Comparison of ENCODE assay signal across 17 cellular contexts in the genomic region with DNA sequence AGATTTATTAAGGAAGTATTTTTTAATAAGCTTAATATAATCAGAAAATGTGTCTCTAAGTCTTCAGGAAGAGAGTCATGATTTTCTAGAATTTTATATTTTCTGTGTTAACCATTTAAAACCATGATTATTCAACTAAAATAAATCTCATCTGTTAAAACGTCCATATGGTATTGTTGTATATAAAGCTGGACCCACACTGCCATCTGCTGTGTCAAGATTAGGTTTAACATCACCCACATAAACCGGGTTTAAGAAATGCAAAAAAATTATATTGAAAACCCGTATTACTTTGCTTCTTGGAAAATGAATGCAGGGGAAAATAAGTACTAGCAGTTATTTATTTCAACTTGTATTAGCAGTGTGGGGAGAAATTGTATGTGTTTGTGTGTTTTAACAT. TPM values are rescaled to one million over a fixed set of nuclear protein-coding genes. Genes with fewer than 3 reads are reported as not detected.
DNase-seq lines count a peak whose midpoint lies in the region; ATAC-seq, FAIRE-seq and TF ChIP-seq lines count a peak whose summit lies in the region.
"Had no signal": no experiment of that assay in that cellular context is flagged by ENCODE, and none has a peak within 500 bp of the region (broad histone marks: within the 10 kb centered on the region; RNA-seq: fewer than 3 reads in every experiment).

No MANE protein-coding gene starts in this region.

- TF ChIP-seq POLR2A in endothelial cell of umbilical vein (IDR thresholded peaks at IDR 0.05; ENCODE audit: low read depth, low read length) = no peak

- in situ Hi-C loops in ACHN (cut with HindIII; ENCODE audit: low pct_ligation_motif_present, low pct_unique_long_range_greater_than_20kb, low sequenced_read_pairs) = no loop called here

- TF ChIP-seq RAD21 in Ishikawa (IDR thresholded peaks at IDR 0.05; ENCODE audit: low read depth) = peak; percentile 20; the same call in 1 of the 2 replicates

- POLR2A ChIA-PET in PC-3 (lab: Charles Lee; ENCODE audit: unreplicated experiment) (no interaction called here), endothelial cell of umbilical vein (lab: Charles Lee) (no interaction called here)

- peak; percentile 49 for TF ChIP-seq CTCF in PC-3 (conservative IDR thresholded peaks at IDR 0.05; ENCODE audit: low read depth, low read length)
- no peak for TF ChIP-seq CTCF in endothelial cell of umbilical vein (IDR thresholded peaks at IDR 0.05; ENCODE audit: extremely low read depth in 1 of 2, insufficient read depth in 1 of 2, low read depth in 1 of 2, low read length in 2 of 2)

- no peaks in the 10 kb centered on the region for H3K4me1 Mint-ChIP-seq in effector memory CD8-positive, alpha-beta T cell (ENCODE audit: low read depth in 2 of 2)
- H3K4me1 Mint-ChIP-seq: activated naive CD8-positive, alpha-beta T cell treated with anti-CD3 and anti-CD28 coated beads for 36 hours; neural crest cell had no signal

- ATAC-seq in PC-3 = peak; percentile 57
- ATAC-seq in effector memory CD8-positive, alpha-beta T cell (replicated peaks) = no peak
- no peak for ATAC-seq in GM19324 (IDR thresholded peaks at IDR 0.05; ENCODE audit: low FRiP score, unreplicated experiment)
- ATAC-seq: left colon had no signal

- no peak overlapping the region for H3K27ac Mint-ChIP-seq in effector memory CD8-positive, alpha-beta T cell
- H3K27ac Mint-ChIP-seq: activated naive CD8-positive, alpha-beta T cell treated with anti-CD3 and anti-CD28 coated beads for 36 hours; dendritic cell treated with granulocyte-macrophage colony-stimulating factor and Interleukin-4, amounts not matched to agents 40 ng/mL and 50 ng/mL, for 4 days; T-helper 1 cell treated with Interleukin-12 subunit alpha and Interleukin-12 subunit beta and Interleukin-4 antibody, amounts not matched to agents 30 μg/mL and 1 μg/mL, for 36 hours had no signal

- no peaks in the 10 kb centered on the region for H3K36me3 Mint-ChIP-seq in effector memory CD8-positive, alpha-beta T cell (ENCODE audit: insufficient read depth)
- H3K36me3 Mint-ChIP-seq: activated naive CD8-positive, alpha-beta T cell treated with anti-CD3 and anti-CD28 coated beads for 36 hours had no signal

- no peak overlapping the region for H2AFZ ChIP-seq in PC-3 (ENCODE audit: low read length)
- no peak overlapping the region for H2AFZ ChIP-seq in endothelial cell of umbilical vein (ENCODE audit: low read depth, low read length)

- H3K9me1 ChIP-seq in endothelial cell of umbilical vein (replicated peaks; ENCODE audit: control insufficient read depth, extremely low read depth, insufficient read depth, low read length) = no peaks in the 10 kb centered on the region

- no peak overlapping the region for H3K4me3 ChIP-seq in PC-3 (ENCODE audit: low read length)
- H3K4me3 ChIP-seq in endothelial cell of umbilical vein (replicated peaks in 1 of 3; ENCODE audit: insufficient read depth in 1 of 3, low read depth in 1 of 3, low read length in 3 of 3) = no peak overlapping the region
- H3K4me3 ChIP-seq: BLaER1 treated with 17β-estradiol and CSF1 and Interleukin-3, amounts not matched to agents 10 nM and 100 nM had no signal

- intact Hi-C loops in PC-3 (cut with micrococcal nuclease) = loop anchor here (1.0 kb wide), 1 partner anchor 207 kb away; no protein-coding TSS in a partner anchor
- intact Hi-C loops in endothelial cell of umbilical vein (cut with micrococcal nuclease) = no loop called here

- H3K4me1 ChIP-seq in PC-3 (ENCODE audit: insufficient read depth, low read length) (no peaks in the 10 kb centered on the region), endothelial cell of umbilical vein (ENCODE audit: control insufficient read depth, extremely low read depth, insufficient read depth, low read length) (no peaks in the 10 kb centered on the region)
- H3K4me1 ChIP-seq: BLaER1 treated with 17β-estradiol and CSF1 and Interleukin-3, amounts not matched to agents 10 nM and 100 nM had no signal

- no peak overlapping the region for H3K9ac ChIP-seq in PC-3 (ENCODE audit: low read length)
- no peak overlapping the region for H3K9ac ChIP-seq in endothelial cell of umbilical vein (replicated peaks; ENCODE audit: extremely low read depth, insufficient read depth, low read length)
- H3K9ac ChIP-seq: BLaER1 treated with 17β-estradiol and CSF1 and Interleukin-3, amounts not matched to agents 10 nM and 100 nM had no signal

- BruUV-seq in PC-3 (replicated peaks; lab: Mats Ljungman, UMichigan) (no TSS peak), endothelial cell of umbilical vein (replicated peaks; lab: Mats Ljungman, UMichigan) (no TSS peak)

- H4K20me1 ChIP-seq in PC-3 (ENCODE audit: low read length) = no peaks in the 10 kb centered on the region
- H4K20me1 ChIP-seq in endothelial cell of umbilical vein (replicated peaks; ENCODE audit: control insufficient read depth, extremely low read depth, insufficient read depth, low read length) = no peaks in the 10 kb centered on the region
- H4K20me1 ChIP-seq: BLaER1 treated with 17β-estradiol and CSF1 and Interleukin-3, amounts not matched to agents 10 nM and 100 nM had no signal

- no peaks in the 10 kb centered on the region for H3K36me3 ChIP-seq in PC-3 (ENCODE audit: low read depth, low read length)
- no peaks in the 10 kb centered on the region for H3K36me3 ChIP-seq in endothelial cell of umbilical vein (ENCODE audit: control insufficient read depth in 2 of 2, extremely low read depth in 1 of 2, insufficient read depth in 2 of 2, low read length in 2 of 2)
- H3K36me3 ChIP-seq: BLaER1 treated with 17β-estradiol and CSF1 and Interleukin-3, amounts not matched to agents 10 nM and 100 nM had no signal

- peaks cover 52% of the 10 kb centered on the region for H3K27me3 ChIP-seq in PC-3 (ENCODE audit: low read length)
- peaks cover 18% of the 10 kb centered on the region in 2 experiments for H3K27me3 ChIP-seq in endothelial cell of umbilical vein (ENCODE audit: control insufficient read depth in 2 of 2, insufficient read depth in 2 of 2, low read length in 2 of 2)
- H3K27me3 ChIP-seq: BLaER1 treated with 17β-estradiol and CSF1 and Interleukin-3, amounts not matched to agents 10 nM and 100 nM had no signal

- H3K4me3 Mint-ChIP-seq in effector memory CD8-positive, alpha-beta T cell = no peak overlapping the region
- H3K4me3 Mint-ChIP-seq: activated naive CD8-positive, alpha-beta T cell treated with anti-CD3 and anti-CD28 coated beads for 36 hours; dendritic cell treated with granulocyte-macrophage colony-stimulating factor and Interleukin-4, amounts not matched to agents 40 ng/mL and 50 ng/mL, for 4 days; neural crest cell; T-helper 1 cell treated with Interleukin-12 subunit alpha and Interleukin-12 subunit beta and Interleukin-4 antibody, amounts not matched to agents 30 μg/mL and 1 μg/mL, for 36 hours had no signal

- H3K9me3 ChIP-seq in PC-3 (ENCODE audit: low read length) = no peaks in the 10 kb centered on the region
- no peaks in the 10 kb centered on the region for H3K9me3 ChIP-seq in endothelial cell of umbilical vein (replicated peaks; ENCODE audit: control insufficient read depth, insufficient read depth, low read length)

- H3K9me2 ChIP-seq in PC-3 (replicated peaks; ENCODE audit: low read length) = no peaks in the 10 kb centered on the region

- no peak for TF ChIP-seq EP300 in Ishikawa (IDR thresholded peaks at IDR 0.05; ENCODE audit: borderline replicate concordance)

- no peak overlapping the region for H3K4me2 ChIP-seq in PC-3 (ENCODE audit: low read length)
- H3K4me2 ChIP-seq in endothelial cell of umbilical vein (ENCODE audit: insufficient read depth, low read length) = no peak overlapping the region
- H3K4me2 ChIP-seq: BLaER1 treated with 17β-estradiol and CSF1 and Interleukin-3, amounts not matched to agents 10 nM and 100 nM had no signal

- CTCF ChIA-PET in PC-3 (lab: Charles Lee) (interaction anchor here (0.6 kb wide), 2 partner anchors 73 to 1717 kb away, joined by 5 to 6 read pairs; no protein-coding TSS in a partner anchor), endothelial cell of umbilical vein (lab: Charles Lee) (interaction anchor here (0.7 to 1.0 kb wide), 5 partner anchors 11 to 441 kb away, joined by 3 to 5 read pairs (median 3); no protein-coding TSS in a partner anchor)

- H3K9me3 Mint-ChIP-seq in effector memory CD8-positive, alpha-beta T cell = no peaks in the 10 kb centered on the region
- H3K9me3 Mint-ChIP-seq: neural crest cell had no signal

- dilution Hi-C loops in endothelial cell of umbilical vein (cut with MboI; ENCODE audit: extremely low pct_ligation_motif_present, low sequenced_read_pairs) = no loop called here

- H3K27me3 Mint-ChIP-seq in effector memory CD8-positive, alpha-beta T cell = peaks cover 37 to 48% of the 10 kb centered on the region in 2 donors

- H3K79me2 ChIP-seq in PC-3 (ENCODE audit: low read length) = no peaks in the 10 kb centered on the region
- H3K79me2 ChIP-seq in endothelial cell of umbilical vein (ENCODE audit: control insufficient read depth, insufficient read depth, low read length) = no peaks in the 10 kb centered on the region

- FAIRE-seq in endothelial cell of umbilical vein (lab: Jason Lieb, UNC) = no peak
- FAIRE-seq: urothelium cell line had no signal

- no peaks in the 10 kb centered on the region for H3F3A ChIP-seq in PC-3 (ENCODE audit: low read length, unreplicated experiment)

- H3K27ac ChIP-seq in PC-3 (ENCODE audit: low read length) (no peak overlapping the region), endothelial cell of umbilical vein (ENCODE audit: insufficient read depth, low read depth, low read length) (no peak overlapping the region)
- H3K27ac ChIP-seq: BLaER1 treated with 17β-estradiol and CSF1 and Interleukin-3, amounts not matched to agents 10 nM and 100 nM had no signal

- DNase-seq in ACHN = peak; percentile 14
- no peak for DNase-seq in PC-3
- DNase-seq in endothelial cell of umbilical vein (ENCODE audit: low read depth, low spot score) = peak; percentile 12
- DNase-seq in 8988T = no peak
- DNase-seq in effector memory CD8-positive, alpha-beta T cell = no peak
- DNase-seq in DMS79 treated with DMSO at 0.1 percent for 48 hours (lab: John Stamatoyannopoulos, UW) = no peak
- DNase-seq: activated naive CD8-positive, alpha-beta T cell treated with anti-CD3 and anti-CD28 coated beads for 36 hours; left colon; NCI-H526 treated with DMSO at 0.1 percent for 48 hours; stimulated activated CD4-positive, alpha-beta T cell treated with anti-CD3 and anti-CD28 coated beads, Interleukin-12 subunit alpha, Interleukin-12 subunit beta, amount 100 ng/mL, for 4 hours had no signal

TF ChIP-seq in endothelial cell of umbilical vein, 7 proteins besides CTCF, POLR2A, EP300 and RAD21 (continues in another document):
- TF ChIP-seq GATA2 (IDR thresholded peaks at IDR 0.05; ENCODE audit: insufficient read depth, insufficient read length, low read depth, low read length) = no peak

RNA-seq across cellular contexts. Expression of a gene that starts 9.5 kb away (rescaled TPM):
- total RNA-seq in PC-3 (2014; rRNA removed) = 17.3 and 22.0 TPM in 2 replicates
- total RNA-seq in endothelial cell of umbilical vein = 20.4 and 20.7 TPM in 2 replicates
- 5.0 and 5.6 TPM in 2 replicates for polyA plus RNA-seq in endothelial cell of umbilical vein
- polyA plus RNA-seq in endothelial cell of umbilical vein (2011; cell fraction: cytosol; rRNA removed) = 4.1 and 4.4 TPM in 2 replicates
- 36.5 and 43.8 TPM in 2 replicates for polyA plus RNA-seq in endothelial cell of umbilical vein (2011; cell fraction: nucleus; rRNA removed)
- 7.3 and 9.1 TPM in 2 replicates for polyA plus RNA-seq in endothelial cell of umbilical vein (2012)
- polyA minus RNA-seq in endothelial cell of umbilical vein = 13.6 and 21.0 TPM in 2 replicates
- 17.6 TPM for polyA minus RNA-seq in endothelial cell of umbilical vein (2011; cell fraction: cytosol; rRNA and poly(A)+ RNA removed)
- polyA minus RNA-seq in endothelial cell of umbilical vein (2011; cell fraction: nucleus; rRNA and poly(A)+ RNA removed) = 40.2 and 52.7 TPM in 2 replicates

Comparison
In these comparisons a context has a peak if more than half of its experiments do, and no peak if none do; other contexts are left out.
1. DNase-seq: peak in ACHN (single experiment) and endothelial cell of umbilical vein (single experiment); none in PC-3 (single experiment), 8988T (single experiment), effector memory CD8-positive, alpha-beta T cell (0 of 3) and DMS79 treated with DMSO at 0.1 percent for 48 hours (single experiment).